8 cellular contexts compared by ENCODE assay signal in the genomic region with DNA sequence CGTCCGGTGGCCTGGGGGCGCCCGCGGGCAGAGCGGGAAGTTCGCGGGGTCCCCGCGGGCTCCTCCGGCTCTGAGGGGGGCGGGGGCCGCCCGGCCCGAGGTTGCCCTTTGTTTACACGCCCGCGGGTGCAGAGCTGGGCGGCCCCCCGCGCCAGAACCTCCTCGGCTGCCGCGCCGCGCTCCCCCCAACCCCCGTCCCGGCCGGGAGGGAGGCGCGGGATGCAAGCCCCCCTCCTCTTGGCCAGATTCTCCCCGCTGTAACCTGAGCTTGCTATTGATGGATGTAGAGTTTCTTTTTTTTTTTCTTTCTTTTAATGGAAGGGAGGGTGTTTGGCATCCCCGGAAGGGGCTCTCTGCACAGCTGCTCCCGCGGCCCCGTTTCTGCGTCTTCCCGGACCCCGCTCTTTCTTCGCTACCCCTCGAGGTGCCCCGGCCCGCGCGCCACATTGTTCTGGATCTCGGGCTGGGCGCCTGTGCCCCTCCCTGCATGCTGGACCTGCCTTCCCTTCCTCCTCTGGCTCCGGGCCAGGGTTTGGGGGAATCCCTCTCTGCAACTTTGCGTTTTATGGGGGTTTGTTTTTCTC. TPM values are rescaled to one million over a fixed set of nuclear protein-coding genes. Genes with fewer than 3 reads are reported as not detected.
A peak's percentile ranks its signal among the peaks of the same experiment; 100 is the strongest.
DNase-seq lines count a peak whose midpoint lies in the region; ATAC-seq and TF ChIP-seq lines count a peak whose summit lies in the region.

No MANE protein-coding gene starts in this region.

- TF ChIP-seq EP300 in upper lobe of left lung (IDR thresholded peaks at IDR 0.05): no peak

- H3K4me3 Mint-ChIP-seq in activated T-helper 2 cell treated with anti-CD3 and anti-CD28 coated beads, Interferon-gamma antibody, Interleukin-2, Interleukin-4, amounts not matched to agents 10 μg/mL and 5 μg/mL and 100 μg/mL, durations not matched to agents 14 hours and 24 hours and 36 hours (ENCODE audit: low read depth): peak overlapping the region; percentile 88

- H3K9me3 Mint-ChIP-seq in activated T-helper 2 cell treated with anti-CD3 and anti-CD28 coated beads, Interferon-gamma antibody, Interleukin-2, Interleukin-4, amounts not matched to agents 10 μg/mL and 5 μg/mL and 100 μg/mL, durations not matched to agents 14 hours and 24 hours and 36 hours: no peaks in the 10 kb centered on the region

- 0 to 4% methylated on average over 14 to 21 of the region's 49 CpGs for WGBS in upper lobe of left lung, 2 donors

- DNase-seq in NCI-H748 (lab: John Stamatoyannopoulos, UW; ENCODE audit: unreplicated experiment): peak; percentile 51
- no peak for DNase-seq in NCI-H748 treated with DMSO at 0.1 percent for 48 hours (lab: John Stamatoyannopoulos, UW)
- DNase-seq in activated T-helper 2 cell treated with anti-CD3 and anti-CD28 coated beads, Interferon-gamma antibody, Interleukin-2, Interleukin-4, amounts not matched to agents 10 μg/mL and 5 μg/mL and 100 μg/mL, durations not matched to agents 14 hours and 24 hours and 36 hours (ENCODE audit: low spot score): no peak
- no peak for DNase-seq in kidney epithelial cell (ENCODE audit: low read depth)
- peak in 1 of 2 donors; percentile 70 for DNase-seq in upper lobe of left lung
- no peak for DNase-seq in activated gamma-delta T cell treated with Interleukin-2 at 50 U/mL for 16 hours

- TF ChIP-seq POLR2A in upper lobe of left lung (IDR thresholded peaks at IDR 0.05): no peak

- peak overlapping the region; percentile 42; the same call in 1 of the 2 replicates for H3K9ac ChIP-seq in KMS-11

- H3K4me3 ChIP-seq in KMS-11 (IDR thresholded peaks at IDR 0.05; ENCODE audit: insufficient read depth, low read depth, low read length) (no peak overlapping the region), kidney epithelial cell (ENCODE audit: low read depth, low read length) (peak overlapping the region; percentile 68), upper lobe of left lung (peak overlapping the region; percentile 77 to 90 (median 82))

- H3K36me3 ChIP-seq in KMS-11 (ENCODE audit: insufficient read depth): no peaks in the 10 kb centered on the region
- H3K36me3 ChIP-seq in kidney epithelial cell (ENCODE audit: control insufficient read depth, insufficient read depth, low read length): no peaks in the 10 kb centered on the region
- no peaks in the 10 kb centered on the region for H3K36me3 ChIP-seq in upper lobe of left lung

- no peaks in the 10 kb centered on the region for H4K20me1 ChIP-seq in KMS-11 (ENCODE audit: insufficient read depth)

- intact Hi-C loops in activated T-helper 2 cell treated with anti-CD3 and anti-CD28 coated beads, Interferon-gamma antibody, Interleukin-2, Interleukin-4, amounts not matched to agents 10 μg/mL and 5 μg/mL and 100 μg/mL, durations not matched to agents 14 hours and 24 hours and 36 hours (cut with micrococcal nuclease): no loop called here

- peaks cover 24% of the 10 kb centered on the region for H3K4me1 ChIP-seq in KMS-11 (ENCODE audit: low read depth, poor library complexity, severe bottlenecking)
- peaks cover 16 to 37% (median 19%) of the 10 kb centered on the region in 4 donors for H3K4me1 ChIP-seq in upper lobe of left lung

- H3K4me1 Mint-ChIP-seq in activated T-helper 2 cell treated with anti-CD3 and anti-CD28 coated beads, Interferon-gamma antibody, Interleukin-2, Interleukin-4, amounts not matched to agents 10 μg/mL and 5 μg/mL and 100 μg/mL, durations not matched to agents 14 hours and 24 hours and 36 hours (ENCODE audit: low read depth): peaks cover 23% of the 10 kb centered on the region

- H3K27ac ChIP-seq in KMS-11: no peak overlapping the region
- peak overlapping the region in 1 of 4 donors; percentile 73 for H3K27ac ChIP-seq in upper lobe of left lung

- H3K9me3 ChIP-seq in upper lobe of left lung: no peaks in the 10 kb centered on the region

- H3K27me3 Mint-ChIP-seq in activated T-helper 2 cell treated with anti-CD3 and anti-CD28 coated beads, Interferon-gamma antibody, Interleukin-2, Interleukin-4, amounts not matched to agents 10 μg/mL and 5 μg/mL and 100 μg/mL, durations not matched to agents 14 hours and 24 hours and 36 hours (ENCODE audit: low read depth): peaks cover 58% of the 10 kb centered on the region

- peak overlapping the region; percentile 40 for H3K4me2 ChIP-seq in KMS-11

- H3K27ac Mint-ChIP-seq in activated T-helper 2 cell treated with anti-CD3 and anti-CD28 coated beads, Interferon-gamma antibody, Interleukin-2, Interleukin-4, amounts not matched to agents 10 μg/mL and 5 μg/mL and 100 μg/mL, durations not matched to agents 14 hours and 24 hours and 36 hours: peak overlapping the region; percentile 69

- peak overlapping the region; percentile 91; the same call in 1 of the 2 replicates for H2AFZ ChIP-seq in KMS-11 (ENCODE audit: low read depth)

- H3K79me2 ChIP-seq in KMS-11 (ENCODE audit: insufficient read depth, low read depth): 0 out of 2 replicates have a peak, but pooled peaks cover 5% of the 10 kb centered on the region

- ATAC-seq in upper lobe of left lung (ENCODE audit: low FRiP score in 2 of 2) (no peak), GM18517 (IDR thresholded peaks at IDR 0.05; ENCODE audit: unreplicated experiment) (no peak)

- peaks cover 38% of the 10 kb centered on the region for H3K27me3 ChIP-seq in KMS-11 (ENCODE audit: insufficient read depth, low read depth)
- peaks cover 27% of the 10 kb centered on the region for H3K27me3 ChIP-seq in kidney epithelial cell (ENCODE audit: control insufficient read depth, insufficient read depth, low read length)
- H3K27me3 ChIP-seq in upper lobe of left lung: peaks cover 0 to 13% (median 5%) of the 10 kb centered on the region in 4 donors

- TF ChIP-seq CTCF in KMS-11 (conservative IDR thresholded peaks at IDR 0.05; ENCODE audit: low read depth, low read length) (no peak), kidney epithelial cell (IDR thresholded peaks at IDR 0.05; ENCODE audit: insufficient read depth, low read length, poor library complexity, severe bottlenecking) (no peak), upper lobe of left lung (IDR thresholded peaks at IDR 0.05) (no peak)

- H3K36me3 Mint-ChIP-seq in activated T-helper 2 cell treated with anti-CD3 and anti-CD28 coated beads, Interferon-gamma antibody, Interleukin-2, Interleukin-4, amounts not matched to agents 10 μg/mL and 5 μg/mL and 100 μg/mL, durations not matched to agents 14 hours and 24 hours and 36 hours (ENCODE audit: low read depth): peaks cover 17% of the 10 kb centered on the region

RNA-seq across cellular contexts. Expression of a gene that starts 0.6 kb away (rescaled TPM):
- 9.7 and 11.2 TPM in 2 replicates for total RNA-seq in activated T-helper 2 cell treated with anti-CD3 and anti-CD28 coated beads, Interferon-gamma antibody, Interleukin-2, Interleukin-4, amounts not matched to agents 10 μg/mL and 5 μg/mL and 100 μg/mL, durations not matched to agents 14 hours and 24 hours and 36 hours
- 11.9 and 15.8 TPM in 2 replicates for total RNA-seq in kidney epithelial cell
- total RNA-seq in upper lobe of left lung: 1 to 10 TPM in 5 of 6 donors, under 1 TPM in 1; 0.89 to 4.7 (median 1.5) TPM

RNA-seq across cellular contexts. Expression of a gene that starts 18.3 kb away (rescaled TPM):
- total RNA-seq in activated T-helper 2 cell treated with anti-CD3 and anti-CD28 coated beads, Interferon-gamma antibody, Interleukin-2, Interleukin-4, amounts not matched to agents 10 μg/mL and 5 μg/mL and 100 μg/mL, durations not matched to agents 14 hours and 24 hours and 36 hours: 8.6 and 9.9 TPM in 2 replicates
- total RNA-seq in kidney epithelial cell (2.5 and 2.7 TPM in 2 replicates), upper lobe of left lung (10 to 100 TPM in 1 of 6 donors, 1 to 10 TPM in 5; 2.0 to 16.8 (median 8.8) TPM)

RNA-seq across cellular contexts. Expression of a gene that starts 47.9 kb away (rescaled TPM):
- total RNA-seq in activated T-helper 2 cell treated with anti-CD3 and anti-CD28 coated beads, Interferon-gamma antibody, Interleukin-2, Interleukin-4, amounts not matched to agents 10 μg/mL and 5 μg/mL and 100 μg/mL, durations not matched to agents 14 hours and 24 hours and 36 hours: not detected in 2 replicates
- not detected in 2 replicates for total RNA-seq in kidney epithelial cell
- total RNA-seq in upper lobe of left lung: under 1 TPM in 1 of 6 donors, not detected in 5; 0.27 TPM
